ENCODE assay signal across 1 cellular context in the genomic region with DNA sequence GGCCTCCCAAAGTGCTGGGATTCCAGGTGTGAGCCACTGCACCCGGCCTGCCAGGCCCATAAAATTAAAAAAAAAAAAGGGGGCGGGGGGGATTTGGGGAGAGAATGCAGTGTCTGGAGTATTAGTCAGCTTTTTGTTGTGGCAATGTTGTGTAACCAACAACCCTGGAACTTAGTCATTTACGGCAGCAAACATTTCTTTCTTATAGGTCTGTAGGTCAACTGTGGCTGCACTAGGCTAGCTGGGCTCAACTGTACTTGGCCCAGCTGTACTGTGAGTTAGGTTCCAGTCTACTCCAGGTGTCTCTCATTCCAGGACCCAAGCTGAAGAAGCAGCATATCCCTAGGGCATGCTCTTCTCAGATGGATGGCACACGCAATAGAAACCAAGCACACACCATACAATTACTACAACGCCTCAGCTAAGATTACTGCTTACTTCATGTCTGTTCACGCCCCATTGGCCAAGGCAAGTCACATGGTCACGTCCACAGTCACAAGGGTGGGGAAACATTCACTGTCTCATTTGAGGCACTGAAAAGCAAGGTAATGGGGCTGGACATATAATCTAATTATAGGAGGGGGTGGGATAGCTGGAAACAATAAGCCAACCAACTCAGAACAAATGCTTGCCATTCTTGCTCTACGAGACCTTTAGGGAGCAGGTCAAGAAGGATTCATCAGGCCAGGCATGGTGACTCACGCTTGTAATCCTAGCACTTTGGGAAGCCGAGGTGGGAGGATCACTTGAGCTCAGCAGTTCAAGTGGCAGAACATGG.
TF ChIP-seq lines count a peak whose summit lies in the region.

No MANE protein-coding gene starts in this region.

TF ChIP-seq in GM12878, 131 proteins besides CTCF, POLR2A, EP300 and RAD21:
- TF ChIP-seq JUND (IDR thresholded peaks at IDR 0.05; ENCODE audit: low read depth, low read length) = no peak
- TF ChIP-seq, protein P1, sequence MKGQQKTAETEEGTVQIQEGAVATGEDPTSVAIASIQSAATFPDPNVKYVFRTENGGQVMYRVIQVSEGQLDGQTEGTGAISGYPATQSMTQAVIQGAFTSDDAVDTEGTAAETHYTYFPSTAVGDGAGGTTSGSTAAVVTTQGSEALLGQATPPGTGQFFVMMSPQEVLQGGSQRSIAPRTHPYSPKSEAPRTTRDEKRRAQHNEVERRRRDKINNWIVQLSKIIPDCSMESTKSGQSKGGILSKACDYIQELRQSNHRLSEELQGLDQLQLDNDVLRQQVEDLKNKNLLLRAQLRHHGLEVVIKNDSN (IDR thresholded peaks at IDR 0.05; ENCODE audit: borderline replicate concordance, extremely low read length, insufficient read depth, low read depth, low read length) = peak; percentile 37
